In genomic region chr12:12898911-12899511, GRCh38 we compare ENCODE assay signal across 18 cellular contexts. TPM values are rescaled to one million over a fixed set of nuclear protein-coding genes. Genes with fewer than 3 reads are reported as not detected.
DNase-seq lines count a peak whose midpoint lies in the region; ATAC-seq and TF ChIP-seq lines count a peak whose summit lies in the region.
"Had no signal": no experiment of that assay in that cellular context is flagged by ENCODE, and none has a peak within 500 bp of the region (broad histone marks: within the 10 kb centered on the region; RNA-seq: fewer than 3 reads in every experiment).

No MANE protein-coding gene starts in this region.

- CTCF ChIA-PET in Calu3 (lab: Charles Lee), result interaction anchor here (1.3 kb wide), 1 partner anchor 86 kb away, joined by 3 read pairs; the partner anchor contains the start of gene DDX47
- CTCF ChIA-PET in HCT116 (lab: Charles Lee), result interaction anchor here (1.2 kb wide), 1 partner anchor 61 kb away, joined by 4 read pairs; no protein-coding TSS in a partner anchor
- CTCF ChIA-PET in T-cell (lab: Charles Lee), result interaction anchor here in 1 of 2 donors (0.7 kb wide), 1 partner anchor 362 kb away, joined by 4 read pairs; no protein-coding TSS in a partner anchor

- peaks cover 99% of the 10 kb centered on the region for H3K36me3 Mint-ChIP-seq in Calu3 (ENCODE audit: insufficient read depth, unreplicated experiment)
- no peaks in the 10 kb centered on the region for H3K36me3 Mint-ChIP-seq in T-cell

- RAD21 ChIA-PET in HCT116 (lab: Charles Lee; ENCODE audit: low non-redundant PET in 1 of 2, low total read pairs in 2 of 2, uncharacterized antibody in 2 of 2, unreplicated experiment in 2 of 2), result interaction anchor here in 1 of 2 experiments (1.0 kb wide), 1 partner anchor 62 kb away, joined by 3 read pairs; no protein-coding TSS in a partner anchor

- H3K9me3 ChIP-seq in HCT116 (ENCODE audit: control insufficient read depth in 1 of 2, insufficient read depth in 1 of 2, low read depth in 1 of 2, low read length in 2 of 2) (no peaks in the 10 kb centered on the region), breast epithelium (no peaks in the 10 kb centered on the region)

- peak overlapping the region; percentile 30 for H3K9ac ChIP-seq in HCT116 (ENCODE audit: low read length)

- ATAC-seq in HCT116 (no peak), HG03439 (IDR thresholded peaks at IDR 0.05; ENCODE audit: unreplicated experiment) (no peak), T-cell (replicated peaks in 1 of 4) (no peak)
- ATAC-seq: GM23338 had no signal

- no peak for TF ChIP-seq CTCF in Calu3 (IDR thresholded peaks at IDR 0.05; ENCODE audit: unreplicated experiment)
- no peak for TF ChIP-seq CTCF in HCT116 (IDR thresholded peaks at IDR 0.05 in 2 of 3, conservative IDR thresholded peaks at IDR 0.05 in 1 of 3; ENCODE audit: borderline replicate concordance in 1 of 3, insufficient read depth in 1 of 3, low read depth in 2 of 3, low read length in 2 of 3)
- no peak for TF ChIP-seq CTCF in breast epithelium (IDR thresholded peaks at IDR 0.05)

- H3K4me1 ChIP-seq in HCT116 (ENCODE audit: control insufficient read depth in 1 of 2, insufficient read depth in 2 of 2, low read length in 2 of 2) (peaks cover 93 to 99% of the 10 kb centered on the region in 2 experiments), breast epithelium (no peaks in the 10 kb centered on the region)

- H3K9me3 Mint-ChIP-seq in Calu3 (ENCODE audit: low read depth, unreplicated experiment) (no peaks in the 10 kb centered on the region), T-cell (no peaks in the 10 kb centered on the region)
- H3K9me3 Mint-ChIP-seq: activated B cell treated with CpG ODN at 0.5 μM for 24 hours; dendritic cell treated with granulocyte-macrophage colony-stimulating factor and Interleukin-4, amounts not matched to agents 40 ng/mL and 50 ng/mL, for 4 days; GM23338 had no signal

- TF ChIP-seq POLR2A in HCT116 (IDR thresholded peaks at IDR 0.05; ENCODE audit: borderline replicate concordance, extremely low read depth, insufficient read depth, insufficient read length) (no peak), breast epithelium (IDR thresholded peaks at IDR 0.05) (no peak)

- POLR2A ChIA-PET in HCT116 (lab: Charles Lee), result interaction anchor here (0.6 to 3.7 kb wide), 9 partner anchors 7 to 297 kb away, joined by 3 to 34 read pairs (median 4); partner anchors contain the start of genes EMP1 and GPRC5A
- POLR2A ChIA-PET in T-cell (lab: Charles Lee), result no interaction called here

- H3K27ac ChIP-seq in HCT116 (ENCODE audit: low read depth, low read length), result peak overlapping the region; percentile 23; the same call in 1 of the 2 replicates
- peak overlapping the region; percentile 57 to 89 for H3K27ac ChIP-seq in breast epithelium

- peaks cover 51% of the 10 kb centered on the region for H4K20me1 ChIP-seq in HCT116 (ENCODE audit: insufficient read depth)

- H3K4me3 ChIP-seq in HCT116 (replicated peaks in 1 of 2; ENCODE audit: low read depth in 1 of 2, low read length in 2 of 2) (peak overlapping the region in 1 of 2 experiments; percentile 1; a peak in 1 of 4 replicates), breast epithelium (no peak overlapping the region)
- H3K4me3 ChIP-seq: GM23338 had no signal

- peak overlapping the region; percentile 95 for H3K4me3 Mint-ChIP-seq in Calu3 (ENCODE audit: low read depth, unreplicated experiment)
- H3K4me3 Mint-ChIP-seq in T-cell, result no peak overlapping the region
- H3K4me3 Mint-ChIP-seq: activated B cell treated with CpG ODN at 0.5 μM for 24 hours; dendritic cell treated with granulocyte-macrophage colony-stimulating factor and Interleukin-4, amounts not matched to agents 40 ng/mL and 50 ng/mL, for 4 days; GM23338; nephron progenitor cell had no signal

- peak overlapping the region; percentile 76 for H3K27ac Mint-ChIP-seq in Calu3 (ENCODE audit: unreplicated experiment)
- no peak overlapping the region for H3K27ac Mint-ChIP-seq in T-cell
- H3K27ac Mint-ChIP-seq: activated B cell treated with CpG ODN at 0.5 μM for 24 hours; dendritic cell treated with granulocyte-macrophage colony-stimulating factor and Interleukin-4, amounts not matched to agents 40 ng/mL and 50 ng/mL, for 4 days; GM23338; nephron progenitor cell had no signal

- intact Hi-C loops in Calu3 (cut with micrococcal nuclease; ENCODE audit: unreplicated experiment) (loop anchor here (5.0 kb wide), 1 partner anchor 177 kb away; no protein-coding TSS in a partner anchor), HCT116 (cut with micrococcal nuclease) (loop anchor here (10.0 kb wide), 1 partner anchor 174 kb away; no protein-coding TSS in a partner anchor), breast epithelium (cut with DNase I; ENCODE audit: low total_unique reads) (no loop called here), posterior vena cava (cut with DNase I) (no loop called here)

- H3K36me3 ChIP-seq in HCT116 (ENCODE audit: control insufficient read depth in 1 of 2, insufficient read depth in 2 of 2, low read length in 2 of 2) (peaks cover 0 to 27% of the 10 kb centered on the region in 2 experiments; a peak in 1 of 4 replicates), breast epithelium (no peaks in the 10 kb centered on the region)

- no peak overlapping the region for H2AFZ ChIP-seq in HCT116 (ENCODE audit: low read depth, low read length, poor library complexity, severe bottlenecking)
- H2AFZ ChIP-seq: GM23338 had no signal

- H3K79me2 ChIP-seq in HCT116 (ENCODE audit: insufficient read depth, low read length), result peaks cover 99% of the 10 kb centered on the region

- DNase-seq in Calu3, result no peak
- DNase-seq in HCT116 (ENCODE audit: low read depth, low spot score), result no peak
- no peak for DNase-seq in breast epithelium (ENCODE audit: low spot score in 2 of 2)
- DNase-seq in posterior vena cava (ENCODE audit: low spot score), result peak; percentile 53
- no peak for DNase-seq in NCI-H1417 treated with DMSO at 0.1 percent for 48 hours (lab: John Stamatoyannopoulos, UW)
- DNase-seq in COLO829 (ENCODE audit: low spot score), result no peak
- no peak for DNase-seq in T-cell
- DNase-seq: activated B cell treated with CpG ODN at 0.5 μM for 24 hours, C1 segment of cervical spinal cord, DMS79, NCI-H146, NCI-H446 treated with DMSO at 0.1 percent for 48 hours, nephron progenitor cell had no signal

- TF ChIP-seq RAD21 in HCT116 (IDR thresholded peaks at IDR 0.05; ENCODE audit: low read depth), result no peak

- H3K27me3 ChIP-seq in HCT116 (ENCODE audit: insufficient read depth, low read length) (no peaks in the 10 kb centered on the region), breast epithelium (no peaks in the 10 kb centered on the region)

- H3K4me2 ChIP-seq in HCT116 (ENCODE audit: low read length), result peak overlapping the region; percentile 65
- H3K4me2 ChIP-seq: GM23338 had no signal

- no TSS peak for BruUV-seq in Calu3 (replicated peaks; lab: Mats Ljungman, UMichigan)
- BruUV-seq in HCT116 (replicated peaks; lab: Mats Ljungman, UMichigan), result no TSS peak

- H3K4me1 Mint-ChIP-seq in Calu3 (ENCODE audit: low read depth, unreplicated experiment) (peaks cover 61% of the 10 kb centered on the region), T-cell (peaks cover 0 to 6% (median 0%) of the 10 kb centered on the region in 3 donors)
- H3K4me1 Mint-ChIP-seq: activated B cell treated with CpG ODN at 0.5 μM for 24 hours, GM23338 had no signal

- no peaks in the 10 kb centered on the region for H3K27me3 Mint-ChIP-seq in Calu3 (ENCODE audit: unreplicated experiment)
- H3K27me3 Mint-ChIP-seq in T-cell, result peaks cover 11 to 20% of the 10 kb centered on the region in 2 donors

- H3K9me2 ChIP-seq in HCT116 (ENCODE audit: insufficient read depth), result no peaks in the 10 kb centered on the region

TF ChIP-seq in HCT116, 20 proteins besides CTCF, POLR2A, EP300 and RAD21:
- TF ChIP-seq EZH2 (IDR thresholded peaks at IDR 0.05) (no peak), ZNF274 (IDR thresholded peaks at IDR 0.05; ENCODE audit: low read depth, low read length) (no peak), EGR1 (IDR thresholded peaks at IDR 0.05; ENCODE audit: low read depth) (no peak), CEBPB (IDR thresholded peaks at IDR 0.05; ENCODE audit: low read depth) (no peak), ATF3 (IDR thresholded peaks at IDR 0.05) (no peak), TCF7L2 (IDR thresholded peaks at IDR 0.05; ENCODE audit: borderline replicate concordance, extremely low read depth, insufficient read depth, insufficient read length) (no peak)

RNA-seq across cellular contexts. Expression of gene GPRC5A, which starts 7.6 kb away (rescaled TPM):
- total RNA-seq in Calu3 (2022) (742 and 748 TPM in 2 replicates), HCT116 (2021; ENCODE audit: unreplicated experiment) (305 TPM), breast epithelium (10 to 100 TPM; 10.9 to 40.1 (median 21.6) TPM), posterior vena cava (10 to 100 TPM; 16.2 to 23.4 TPM), T-cell (1 to 10 TPM in 3 of 5 donors, under 1 TPM in 1, not detected in 1; 0.28 to 2.0 (median 1.4) TPM)
- polyA plus RNA-seq in HCT116 (2012), result 200 and 379 TPM in 2 replicates
- total RNA-seq: activated B cell treated with CpG ODN at 0.5 μM for 24 hours had no signal

RNA-seq across cellular contexts. Expression of gene GPRC5D, which starts 53.0 kb away (rescaled TPM):
- total RNA-seq in Calu3 (2022), result not detected in 2 replicates
- total RNA-seq in HCT116 (2021; ENCODE audit: unreplicated experiment), result not detected
- 0.96 and 1.5 TPM in 2 replicates for polyA plus RNA-seq in HCT116 (2012)
- total RNA-seq in breast epithelium, result not detected
- not detected for total RNA-seq in posterior vena cava
- total RNA-seq in T-cell, result not detected
- total RNA-seq: GM23338, OCI-LY7, right cardiac atrium had no signal
- polyA plus RNA-seq: GM23338, right cardiac atrium had no signal

Comparison
In these comparisons a context has a peak if more than half of its experiments do, and no peak if none do; other contexts are left out.
1. intact Hi-C loops: an anchor here in Calu3 (5.0 kb wide) and HCT116 (10.0 kb wide); none called in breast epithelium and posterior vena cava.